ENCODE assay signal across 11 cellular contexts in the genomic region with DNA sequence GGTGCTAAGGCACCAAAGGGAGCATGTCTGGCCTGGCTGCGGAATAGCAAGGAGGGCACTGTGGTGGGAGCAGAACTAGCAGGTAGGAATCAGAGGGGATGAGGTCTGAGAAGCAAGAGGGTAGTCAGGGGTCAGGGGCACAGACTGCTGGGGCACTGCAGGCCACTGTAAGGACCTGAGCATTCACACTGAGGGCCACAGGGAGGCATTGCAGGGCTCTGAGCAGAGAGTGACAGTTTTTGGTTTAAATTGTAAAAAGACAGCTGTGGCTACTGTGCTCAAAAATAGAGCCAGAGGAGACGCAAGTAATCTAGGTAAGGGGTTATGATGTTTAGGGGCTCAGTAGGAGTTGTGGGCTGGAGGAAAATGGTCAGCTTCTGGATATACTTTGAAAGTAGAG. TPM values are rescaled to one million over a fixed set of nuclear protein-coding genes. Genes with fewer than 3 reads are reported as not detected.
A peak's percentile ranks its signal among the peaks of the same experiment; 100 is the strongest.
DNase-seq lines count a peak whose midpoint lies in the region; ATAC-seq and TF ChIP-seq lines count a peak whose summit lies in the region.
"Had no signal": no experiment of that assay in that cellular context is flagged by ENCODE, and none has a peak within 500 bp of the region (broad histone marks: within the 10 kb centered on the region; RNA-seq: fewer than 3 reads in every experiment).

No MANE protein-coding gene starts in this region.

- no peaks in the 10 kb centered on the region for H3K27me3 ChIP-seq in A673 (replicated peaks; ENCODE audit: insufficient read depth, low read depth, low read length, poor library complexity)
- no peaks in the 10 kb centered on the region for H3K27me3 ChIP-seq in body of pancreas
- H3K27me3 ChIP-seq: testis had no signal

- POLR2A ChIA-PET in OCI-LY7 (lab: Charles Lee) (interaction anchor here (0.6 to 5.2 kb wide), 11 partner anchors 9 to 995 kb away, joined by 3 to 64 read pairs (median 6); a partner anchor contains a TSS), A673 (lab: Charles Lee; ENCODE audit: low non-redundant PET) (no interaction called here)

- H3K36me3 ChIP-seq in OCI-LY7 (ENCODE audit: insufficient read depth, low read length) (peaks cover 44% of the 10 kb centered on the region), A673 (ENCODE audit: insufficient read depth, low read length, poor library complexity, severe bottlenecking) (no peaks in the 10 kb centered on the region), body of pancreas (replicated peaks in 1 of 2; ENCODE audit: insufficient read depth in 1 of 2, low read depth in 2 of 2) (no peaks in the 10 kb centered on the region)

- WGBS in body of pancreas, 2 donors, result 86 to 87% methylated on average over 2 of the region's 2 CpGs

- H3K9me2 ChIP-seq in OCI-LY7 (ENCODE audit: insufficient read depth, low read length), result no peaks in the 10 kb centered on the region

- no peaks in the 10 kb centered on the region for H3K9me3 Mint-ChIP-seq in activated CD8-positive, alpha-beta memory T cell treated with anti-CD3 and anti-CD28 coated beads, Interleukin-2, amount 10 ng/mL, durations not matched to agents 7 days and 5 days (ENCODE audit: low read depth)
- no peaks in the 10 kb centered on the region for H3K9me3 Mint-ChIP-seq in endothelial cell (ENCODE audit: unreplicated experiment)
- no peaks in the 10 kb centered on the region for H3K9me3 Mint-ChIP-seq in stimulated activated naive B cell treated with anti-CD40 and anti-IgM and Interleukin-4, amounts not matched to agents 10 μg/mL and 1 μg/mL and 100 μg/mL, for 72 hours

- peaks cover 80% of the 10 kb centered on the region for H3K4me1 Mint-ChIP-seq in activated CD8-positive, alpha-beta memory T cell treated with anti-CD3 and anti-CD28 coated beads, Interleukin-2, amount 10 ng/mL, durations not matched to agents 7 days and 5 days
- peaks cover 33% of the 10 kb centered on the region for H3K4me1 Mint-ChIP-seq in endothelial cell (ENCODE audit: unreplicated experiment)
- peaks cover 69 to 84% of the 10 kb centered on the region in 2 donors for H3K4me1 Mint-ChIP-seq in stimulated activated naive B cell treated with anti-CD40 and anti-IgM and Interleukin-4, amounts not matched to agents 10 μg/mL and 1 μg/mL and 100 μg/mL, for 72 hours

- no peaks in the 10 kb centered on the region for H3K27me3 Mint-ChIP-seq in activated CD8-positive, alpha-beta memory T cell treated with anti-CD3 and anti-CD28 coated beads, Interleukin-2, amount 10 ng/mL, durations not matched to agents 7 days and 5 days
- peaks cover 2% of the 10 kb centered on the region for H3K27me3 Mint-ChIP-seq in endothelial cell (ENCODE audit: unreplicated experiment)
- no peaks in the 10 kb centered on the region for H3K27me3 Mint-ChIP-seq in stimulated activated naive B cell treated with anti-CD40 and anti-IgM and Interleukin-4, amounts not matched to agents 10 μg/mL and 1 μg/mL and 100 μg/mL, for 72 hours

- H3K4me3 Mint-ChIP-seq in activated CD8-positive, alpha-beta memory T cell treated with anti-CD3 and anti-CD28 coated beads, Interleukin-2, amount 10 ng/mL, durations not matched to agents 7 days and 5 days, result peak overlapping the region; percentile 79
- H3K4me3 Mint-ChIP-seq in endothelial cell (ENCODE audit: unreplicated experiment), result peak overlapping the region; percentile 26
- H3K4me3 Mint-ChIP-seq in stimulated activated naive B cell treated with anti-CD40 and anti-IgM and Interleukin-4, amounts not matched to agents 10 μg/mL and 1 μg/mL and 100 μg/mL, for 72 hours, result peak overlapping the region; percentile 90 to 95

- H2AFZ ChIP-seq in OCI-LY7 (ENCODE audit: low read length), result no peak overlapping the region

- H3K4me3 ChIP-seq in OCI-LY7 (ENCODE audit: low read depth, low read length, poor library complexity, severe bottlenecking) (peak overlapping the region; percentile 69), A673 (ENCODE audit: low read depth, low read length, poor library complexity, severe bottlenecking) (no peak overlapping the region), body of pancreas (no peak overlapping the region)

- no peak for ATAC-seq in activated CD8-positive, alpha-beta memory T cell treated with anti-CD3 and anti-CD28 coated beads, Interleukin-2, amount 10 ng/mL, durations not matched to agents 7 days and 5 days
- ATAC-seq in stimulated activated naive B cell treated with anti-CD40 and anti-IgM and Interleukin-4, amounts not matched to agents 10 μg/mL and 1 μg/mL and 100 μg/mL, for 72 hours (replicated peaks), result no peak
- ATAC-seq in left lobe of liver, result no peak
- ATAC-seq in body of pancreas, result no peak

- intact Hi-C loops in OCI-LY7 (cut with micrococcal nuclease; ENCODE audit: unreplicated experiment), result loop anchor here (2.0 kb wide), 1 partner anchor 61 kb away; no protein-coding TSS in a partner anchor
- intact Hi-C loops in A673 (cut with micrococcal nuclease; ENCODE audit: unreplicated experiment), result no loop called here
- intact Hi-C loops in body of pancreas (cut with DNase I), result no loop called here

- H3K9me3 ChIP-seq in OCI-LY7 (ENCODE audit: low read length) (no peaks in the 10 kb centered on the region), A673 (ENCODE audit: low read depth, low read length, poor library complexity, severe bottlenecking) (no peaks in the 10 kb centered on the region), body of pancreas (no peaks in the 10 kb centered on the region)
- H3K9me3 ChIP-seq: testis had no signal

- no peak for TF ChIP-seq POLR2A in body of pancreas (IDR thresholded peaks at IDR 0.05)

- TF ChIP-seq CTCF in OCI-LY7 (conservative IDR thresholded peaks at IDR 0.05; ENCODE audit: low read length) (peak; percentile 66), endothelial cell (IDR thresholded peaks at IDR 0.05; ENCODE audit: unreplicated experiment) (no peak), A673 (conservative IDR thresholded peaks at IDR 0.05; ENCODE audit: low read depth, low read length) (no peak), body of pancreas (IDR thresholded peaks at IDR 0.05) (no peak)

- 0 out of 2 replicates have a peak, but pooled peaks cover 4% of the 10 kb centered on the region for H3K79me2 ChIP-seq in OCI-LY7 (ENCODE audit: insufficient read depth, low read depth, low read length)

- peaks cover 65% of the 10 kb centered on the region for H3K36me3 Mint-ChIP-seq in activated CD8-positive, alpha-beta memory T cell treated with anti-CD3 and anti-CD28 coated beads, Interleukin-2, amount 10 ng/mL, durations not matched to agents 7 days and 5 days
- peaks cover 13% of the 10 kb centered on the region for H3K36me3 Mint-ChIP-seq in endothelial cell (ENCODE audit: low read depth, unreplicated experiment)
- H3K36me3 Mint-ChIP-seq in stimulated activated naive B cell treated with anti-CD40 and anti-IgM and Interleukin-4, amounts not matched to agents 10 μg/mL and 1 μg/mL and 100 μg/mL, for 72 hours, result peaks cover 59 to 75% of the 10 kb centered on the region in 2 donors

- H3K27ac Mint-ChIP-seq in activated CD8-positive, alpha-beta memory T cell treated with anti-CD3 and anti-CD28 coated beads, Interleukin-2, amount 10 ng/mL, durations not matched to agents 7 days and 5 days, result peak overlapping the region; percentile 94
- H3K27ac Mint-ChIP-seq in endothelial cell (ENCODE audit: unreplicated experiment), result no peak overlapping the region
- peak overlapping the region; percentile 95 for H3K27ac Mint-ChIP-seq in stimulated activated naive B cell treated with anti-CD40 and anti-IgM and Interleukin-4, amounts not matched to agents 10 μg/mL and 1 μg/mL and 100 μg/mL, for 72 hours

- no peak for DNase-seq in activated CD8-positive, alpha-beta memory T cell treated with anti-CD3 and anti-CD28 coated beads, Interleukin-2, amount 10 ng/mL, durations not matched to agents 7 days and 5 days
- no peak for DNase-seq in activated CD8-positive, alpha-beta memory T cell treated with anti-CD3 and anti-CD28 coated beads, Interleukin-2, amount 50 U/mL, for 48 hours
- DNase-seq in OCI-LY7 (ENCODE audit: low spot score) (peak; percentile 58), endothelial cell (ENCODE audit: low spot score) (no peak), left lobe of liver (ENCODE audit: low spot score) (no peak), A673 (ENCODE audit: low spot score) (no peak), body of pancreas (no peak)
- DNase-seq in stimulated activated naive B cell treated with anti-CD40 and anti-IgM and Interleukin-4, amounts not matched to agents 10 μg/mL and 1 μg/mL and 100 μg/mL, for 72 hours, result no peak
- DNase-seq: activated CD8-positive, alpha-beta memory T cell treated with anti-CD3 and anti-CD28 coated beads for 24 hours; NCI-H526 treated with DMSO at 0.1 percent for 48 hours; testis had no signal

- no peaks in the 10 kb centered on the region for H4K20me1 ChIP-seq in OCI-LY7 (ENCODE audit: insufficient read depth, low read length)

- H3K4me1 ChIP-seq in OCI-LY7 (ENCODE audit: insufficient read depth, low read length, poor library complexity, severe bottlenecking), result peaks cover 68% of the 10 kb centered on the region
- no peaks in the 10 kb centered on the region for H3K4me1 ChIP-seq in A673 (ENCODE audit: insufficient read depth, low read length, poor library complexity, severe bottlenecking)
- peaks cover 7% of the 10 kb centered on the region for H3K4me1 ChIP-seq in body of pancreas

- no TSS peak for BruUV-seq in OCI-LY7 (replicated peaks; lab: Mats Ljungman, UMichigan)
- no TSS peak for BruUV-seq in A673 (replicated peaks; lab: Mats Ljungman, UMichigan)

- H3K4me2 ChIP-seq in OCI-LY7 (ENCODE audit: low read length), result peak overlapping the region; percentile 95

- H3K27ac ChIP-seq in OCI-LY7 (ENCODE audit: low read depth, low read length, poor library complexity, severe bottlenecking) (peak overlapping the region; percentile 29), A673 (ENCODE audit: low read depth, low read length, poor library complexity, severe bottlenecking) (no peak overlapping the region), body of pancreas (no peak overlapping the region)

- CTCF ChIA-PET in activated CD8-positive, alpha-beta memory T cell treated with anti-CD3 and anti-CD28 coated beads, Interleukin-2, amount 10 ng/mL, durations not matched to agents 7 days and 5 days (lab: Charles Lee), result interaction anchor here (0.6 to 3.9 kb wide), 14 partner anchors 10 to 313 kb away, joined by 4 to 31 read pairs (median 6); no protein-coding TSS in a partner anchor
- CTCF ChIA-PET in OCI-LY7 (lab: Charles Lee; ENCODE audit: unreplicated experiment) (interaction anchor here (1.6 to 2.2 kb wide), 3 partner anchors 12 to 26 kb away, joined by 3 to 10 read pairs (median 3); no protein-coding TSS in a partner anchor), A673 (lab: Charles Lee) (no interaction called here)

RNA-seq across cellular contexts. Expression of a gene that starts 41.5 kb away (rescaled TPM):
- total RNA-seq in activated CD8-positive, alpha-beta memory T cell treated with anti-CD3 and anti-CD28 coated beads, Interleukin-2, amount 10 ng/mL, durations not matched to agents 7 days and 5 days, result 100 to 1,000 TPM in 1 of 2 experiments, 10 to 100 TPM in 1; 90.2 to 126 TPM
- 18.6 and 22.3 TPM in 2 replicates for total RNA-seq in OCI-LY7 (2014; rRNA removed; shearing (Covaris generic))
- total RNA-seq in OCI-LY7 (2022), result 37.7 and 43.8 TPM in 2 replicates
- 4.6 TPM for total RNA-seq in endothelial cell (ENCODE audit: unreplicated experiment)
- 4.7 TPM for total RNA-seq in left lobe of liver
- total RNA-seq in A673 (2021), result 5.4 and 6.2 TPM in 2 replicates
- 1 to 10 TPM; 4.2 to 6.6 TPM for total RNA-seq in body of pancreas

Comparison
In these comparisons a context has a peak if more than half of its experiments do, and no peak if none do; other contexts are left out.
1. H3K4me3 Mint-ChIP-seq: peak in every context shown above with its lines; median percentile 92 in stimulated activated naive B cell treated with anti-CD40 and anti-IgM and Interleukin-4, amounts not matched to agents 10 μg/mL and 1 μg/mL and 100 μg/mL, for 72 hours; 79 in activated CD8-positive, alpha-beta memory T cell treated with anti-CD3 and anti-CD28 coated beads, Interleukin-2, amount 10 ng/mL, durations not matched to agents 7 days and 5 days; 26 in endothelial cell.